In the genomic region with DNA sequence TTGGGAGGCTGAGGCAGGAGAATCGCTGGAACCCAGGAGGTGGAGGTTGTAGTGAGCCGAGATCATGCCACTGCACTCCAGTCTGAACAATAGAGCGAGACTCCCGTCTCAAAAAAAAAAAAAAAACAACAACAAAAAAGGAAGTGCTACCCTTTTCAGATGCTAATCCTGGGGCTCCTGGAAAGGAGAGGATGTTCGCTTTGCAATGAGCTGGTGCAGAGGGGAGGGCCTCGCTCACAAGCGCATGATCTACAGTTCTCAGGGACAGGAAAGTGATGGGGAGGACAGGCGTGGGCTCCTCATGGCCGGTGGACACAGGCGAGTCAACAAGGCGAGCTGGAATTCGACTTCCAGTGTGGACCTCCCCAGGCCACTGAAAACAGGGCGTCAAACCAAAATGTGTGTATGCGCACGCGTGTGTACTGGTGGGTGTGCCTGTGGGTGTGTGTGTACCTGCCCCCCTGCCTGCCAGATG, we compare ENCODE assay signal across 13 cellular contexts. TPM values are rescaled to one million over a fixed set of nuclear protein-coding genes. Genes with fewer than 3 reads are reported as not detected.
A peak's percentile ranks its signal among the peaks of the same experiment; 100 is the strongest.
DNase-seq lines count a peak whose midpoint lies in the region; ATAC-seq and TF ChIP-seq lines count a peak whose summit lies in the region.
"Had no signal": no experiment of that assay in that cellular context is flagged by ENCODE, and none has a peak within 500 bp of the region (broad histone marks: within the 10 kb centered on the region; RNA-seq: fewer than 3 reads in every experiment).

No MANE protein-coding gene starts in this region.

- TF ChIP-seq CTCF in activated CD8-positive, alpha-beta T cell treated with anti-CD3 and anti-CD28 coated beads for 36 hours (IDR thresholded peaks at IDR 0.05), result no peak
- TF ChIP-seq CTCF in glutamatergic neuron (IDR thresholded peaks at IDR 0.05; ENCODE audit: partially characterized antibody, unreplicated experiment) (no peak), thyroid gland (IDR thresholded peaks at IDR 0.05) (no peak)

- peaks cover 7 to 15% of the 10 kb centered on the region in 2 donors for H3K36me3 ChIP-seq in thyroid gland

- no peaks in the 10 kb centered on the region for H3K27me3 Mint-ChIP-seq in activated CD4-positive, alpha-beta T cell treated with anti-CD3 and anti-CD28 coated beads for 36 hours
- H3K27me3 Mint-ChIP-seq in activated CD8-positive, alpha-beta T cell treated with anti-CD3 and anti-CD28 coated beads for 36 hours, result no peaks in the 10 kb centered on the region
- H3K27me3 Mint-ChIP-seq in glutamatergic neuron (ENCODE audit: unreplicated experiment), result peaks cover 7% of the 10 kb centered on the region

- DNase-seq in activated CD4-positive, alpha-beta T cell treated with anti-CD3 and anti-CD28 coated beads for 36 hours, result peak; percentile 55
- DNase-seq in activated CD4-positive, alpha-beta T cell treated with anti-CD3 and anti-CD28 coated beads for 1 hour, result no peak
- peak; percentile 58 for DNase-seq in activated CD8-positive, alpha-beta T cell treated with anti-CD3 and anti-CD28 coated beads for 36 hours
- DNase-seq in glutamatergic neuron (no peak), thyroid gland (no peak), SK-N-DZ (ENCODE audit: low spot score) (no peak)
- DNase-seq: HCEC 1CT had no signal

- H3K9me3 ChIP-seq in thyroid gland, result no peaks in the 10 kb centered on the region
- H3K9me3 ChIP-seq: A549 had no signal

- peaks cover 66% of the 10 kb centered on the region for H3K36me3 Mint-ChIP-seq in activated CD4-positive, alpha-beta T cell treated with anti-CD3 and anti-CD28 coated beads for 36 hours (ENCODE audit: low read depth)
- peaks cover 78% of the 10 kb centered on the region for H3K36me3 Mint-ChIP-seq in activated CD8-positive, alpha-beta T cell treated with anti-CD3 and anti-CD28 coated beads for 36 hours (ENCODE audit: low read depth)
- peaks cover 9% of the 10 kb centered on the region for H3K36me3 Mint-ChIP-seq in glutamatergic neuron (ENCODE audit: unreplicated experiment)

- intact Hi-C loops in activated CD4-positive, alpha-beta T cell treated with anti-CD3 and anti-CD28 coated beads for 36 hours (cut with DNase I, micrococcal nuclease), result loop anchor here (5.0 to 10.0 kb wide), 4 partner anchors 345 to 1775 kb away; a partner anchor contains a TSS
- intact Hi-C loops in activated CD8-positive, alpha-beta T cell treated with anti-CD3 and anti-CD28 coated beads for 36 hours (cut with micrococcal nuclease), result loop anchor here (5.0 kb wide), 1 partner anchor 73 kb away; no protein-coding TSS in a partner anchor
- intact Hi-C loops in thyroid gland (cut with DNase I), result loop anchor here (5.0 to 10.0 kb wide), 3 partner anchors 153 to 345 kb away; a partner anchor contains a TSS

- TF ChIP-seq POLR2A in thyroid gland (IDR thresholded peaks at IDR 0.05), result no peak

- H3K9me3 Mint-ChIP-seq in activated CD4-positive, alpha-beta T cell treated with anti-CD3 and anti-CD28 coated beads for 36 hours (ENCODE audit: low read depth), result no peaks in the 10 kb centered on the region
- no peaks in the 10 kb centered on the region for H3K9me3 Mint-ChIP-seq in activated CD8-positive, alpha-beta T cell treated with anti-CD3 and anti-CD28 coated beads for 36 hours
- peaks cover 7% of the 10 kb centered on the region for H3K9me3 Mint-ChIP-seq in glutamatergic neuron (ENCODE audit: unreplicated experiment)

- H3K4me1 Mint-ChIP-seq in activated CD4-positive, alpha-beta T cell treated with anti-CD3 and anti-CD28 coated beads for 36 hours, result peaks cover 73% of the 10 kb centered on the region
- peaks cover 61% of the 10 kb centered on the region for H3K4me1 Mint-ChIP-seq in activated CD8-positive, alpha-beta T cell treated with anti-CD3 and anti-CD28 coated beads for 36 hours (ENCODE audit: low read depth)
- peaks cover 35% of the 10 kb centered on the region for H3K4me1 Mint-ChIP-seq in glutamatergic neuron (ENCODE audit: low read depth, unreplicated experiment)

- H3K27ac ChIP-seq in thyroid gland, result peak overlapping the region in 2 of 3 donors; percentile 76 to 86
- H3K27ac ChIP-seq: A549, epithelial cell of prostate had no signal

- CTCF ChIA-PET in activated CD4-positive, alpha-beta T cell treated with anti-CD3 and anti-CD28 coated beads for 36 hours (lab: Charles Lee), result interaction anchor here (1.0 to 2.0 kb wide), 5 partner anchors 9 to 142 kb away, joined by 3 to 5 read pairs (median 5); no protein-coding TSS in a partner anchor
- CTCF ChIA-PET in activated CD8-positive, alpha-beta T cell treated with anti-CD3 and anti-CD28 coated beads for 36 hours (lab: Charles Lee), result interaction anchor here (0.9 to 3.6 kb wide), 4 partner anchors 14 to 164 kb away, joined by 3 to 12 read pairs (median 4); no protein-coding TSS in a partner anchor

- H3K4me3 Mint-ChIP-seq in activated CD4-positive, alpha-beta T cell treated with anti-CD3 and anti-CD28 coated beads for 36 hours, result peak overlapping the region; percentile 97
- H3K4me3 Mint-ChIP-seq in activated CD8-positive, alpha-beta T cell treated with anti-CD3 and anti-CD28 coated beads for 36 hours, result peak overlapping the region; percentile 92
- H3K4me3 Mint-ChIP-seq in glutamatergic neuron (ENCODE audit: unreplicated experiment), result peak overlapping the region; percentile 20

- POLR2A ChIA-PET in activated CD4-positive, alpha-beta T cell treated with anti-CD3 and anti-CD28 coated beads for 36 hours (lab: Charles Lee), result interaction anchor here (1.0 to 3.5 kb wide), 11 partner anchors 25 to 149 kb away, joined by 3 to 21 read pairs (median 5); no protein-coding TSS in a partner anchor
- POLR2A ChIA-PET in activated CD8-positive, alpha-beta T cell treated with anti-CD3 and anti-CD28 coated beads for 36 hours (lab: Charles Lee), result interaction anchor here (0.8 to 8.1 kb wide), 14 partner anchors 21 to 152 kb away, joined by 3 to 114 read pairs (median 6); no protein-coding TSS in a partner anchor

- no peaks in the 10 kb centered on the region for H3K27me3 ChIP-seq in thyroid gland

- peak overlapping the region; percentile 99 for H3K27ac Mint-ChIP-seq in activated CD4-positive, alpha-beta T cell treated with anti-CD3 and anti-CD28 coated beads for 36 hours
- H3K27ac Mint-ChIP-seq in activated CD8-positive, alpha-beta T cell treated with anti-CD3 and anti-CD28 coated beads for 36 hours, result peak overlapping the region; percentile 99
- peak overlapping the region; percentile 59 for H3K27ac Mint-ChIP-seq in glutamatergic neuron (ENCODE audit: unreplicated experiment)

- ATAC-seq in activated CD4-positive, alpha-beta T cell treated with anti-CD3 and anti-CD28 coated beads for 36 hours, result no peak
- ATAC-seq in activated CD8-positive, alpha-beta T cell treated with anti-CD3 and anti-CD28 coated beads for 36 hours, result no peak
- ATAC-seq in HG03097 (IDR thresholded peaks at IDR 0.05; ENCODE audit: low FRiP score, unreplicated experiment) (no peak), GM21723 (IDR thresholded peaks at IDR 0.05; ENCODE audit: unreplicated experiment) (no peak)
- ATAC-seq: A549, Panc1 had no signal

- 90 to 92% methylated on average over 16 of the region's 16 CpGs for WGBS in thyroid gland, 2 donors

- no peak overlapping the region for H3K4me3 ChIP-seq in thyroid gland (replicated peaks in 1 of 3)
- H3K4me3 ChIP-seq: A549, lung had no signal

- peaks cover 58 to 64% of the 10 kb centered on the region in 2 donors for H3K4me1 ChIP-seq in thyroid gland

RNA-seq across cellular contexts. Expression of a gene that starts 54.2 kb away (rescaled TPM):
- total RNA-seq in activated CD4-positive, alpha-beta T cell treated with anti-CD3 and anti-CD28 coated beads for 36 hours, result 10 to 100 TPM; 37.6 to 48.5 TPM
- total RNA-seq in activated CD8-positive, alpha-beta T cell treated with anti-CD3 and anti-CD28 coated beads for 36 hours, result 10 to 100 TPM; 55.3 to 55.9 TPM
- total RNA-seq in glutamatergic neuron (ENCODE audit: unreplicated experiment) (93.5 TPM), thyroid gland (10 to 100 TPM; 23.9 to 61.8 (median 52.0) TPM)
- 12.4 and 23.8 TPM in 2 replicates for polyA plus RNA-seq in SK-N-DZ (2014; cell fraction: cytosol; rRNA removed)
- polyA plus RNA-seq in SK-N-DZ (2014; cell fraction: nucleus; rRNA removed), result 72.5 and 99.4 TPM in 2 replicates

RNA-seq across cellular contexts. Expression of a gene that starts 54.4 kb away (rescaled TPM):
- total RNA-seq in activated CD4-positive, alpha-beta T cell treated with anti-CD3 and anti-CD28 coated beads for 36 hours, result 10 to 100 TPM; 42.8 to 59.8 TPM
- 10 to 100 TPM; 44.5 to 51.7 TPM for total RNA-seq in activated CD8-positive, alpha-beta T cell treated with anti-CD3 and anti-CD28 coated beads for 36 hours
- total RNA-seq in glutamatergic neuron (ENCODE audit: unreplicated experiment) (46.1 TPM), thyroid gland (10 to 100 TPM; 59.4 to 89.2 (median 81.4) TPM)
- 102 and 127 TPM in 2 replicates for polyA plus RNA-seq in SK-N-DZ (2014; cell fraction: cytosol; rRNA removed)
- polyA plus RNA-seq in SK-N-DZ (2014; cell fraction: nucleus; rRNA removed), result 16.2 and 22.4 TPM in 2 replicates

Comparison
In these comparisons a context has a peak if more than half of its experiments do, and no peak if none do; other contexts are left out.
1. DNase-seq: peak in activated CD4-positive, alpha-beta T cell treated with anti-CD3 and anti-CD28 coated beads for 36 hours (single experiment) and activated CD8-positive, alpha-beta T cell treated with anti-CD3 and anti-CD28 coated beads for 36 hours (single experiment); none in activated CD4-positive, alpha-beta T cell treated with anti-CD3 and anti-CD28 coated beads for 1 hour (single experiment), glutamatergic neuron (single experiment), thyroid gland (0 of 2) and SK-N-DZ (single experiment).
2. H3K4me3 Mint-ChIP-seq: peak in every context shown above with its lines; median percentile 97 in activated CD4-positive, alpha-beta T cell treated with anti-CD3 and anti-CD28 coated beads for 36 hours; 92 in activated CD8-positive, alpha-beta T cell treated with anti-CD3 and anti-CD28 coated beads for 36 hours; 20 in glutamatergic neuron.
3. Peak in every context shown above with its lines, with median percentiles within 50 percentile points of each other: H3K27ac Mint-ChIP-seq.